Comparison of ENCODE assay signal across 8 cellular contexts in the genomic region with DNA sequence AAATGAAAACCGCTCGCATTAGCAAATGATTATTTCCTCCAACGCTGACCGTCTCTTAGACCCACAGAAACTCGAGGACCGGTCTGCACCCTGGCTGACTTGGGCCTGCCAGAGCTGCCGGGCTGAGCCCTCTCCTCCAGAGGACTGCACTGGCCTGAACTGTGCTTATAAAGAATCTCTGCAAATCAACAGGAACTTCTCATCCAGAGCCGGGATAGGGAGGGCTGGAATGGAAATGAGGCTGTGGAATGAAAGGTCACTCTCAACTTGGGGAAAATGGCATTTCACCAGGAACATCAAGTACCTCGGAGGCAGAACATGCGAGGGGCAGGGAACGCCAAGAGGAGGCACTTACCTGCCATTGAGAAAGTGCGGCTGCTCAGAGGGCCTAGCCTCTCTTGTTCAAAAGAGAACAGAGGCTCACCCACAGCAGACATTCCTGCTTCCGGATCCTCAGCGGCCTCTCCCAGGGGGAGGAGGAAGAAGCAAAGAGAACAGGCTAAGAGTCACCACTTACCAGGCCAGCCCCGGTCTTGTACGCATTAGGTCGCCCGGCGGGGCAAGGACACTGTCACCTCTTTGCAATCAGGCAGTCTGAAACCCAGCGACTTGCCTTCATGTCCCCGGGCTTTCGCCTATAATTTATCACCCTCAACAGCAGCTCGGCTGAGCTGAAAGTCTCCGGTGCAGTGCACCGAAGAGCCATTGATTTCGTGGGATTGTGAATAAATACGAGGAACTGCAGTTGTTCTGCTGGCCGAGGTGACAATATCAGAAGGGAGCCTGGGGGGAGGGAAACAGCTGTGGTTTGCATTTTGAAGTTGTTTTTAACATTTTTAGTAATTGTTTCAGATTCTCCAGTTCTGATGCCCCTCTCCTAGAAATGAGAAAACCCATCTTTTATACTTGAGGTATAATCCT. TPM values are rescaled to one million over a fixed set of nuclear protein-coding genes. Genes with fewer than 3 reads are reported as not detected.
DNase-seq lines count a peak whose midpoint lies in the region; ATAC-seq and TF ChIP-seq lines count a peak whose summit lies in the region.

No MANE protein-coding gene starts in this region.

- H3K4me3 ChIP-seq in BLaER1 treated with 17β-estradiol and CSF1 and Interleukin-3, amounts not matched to agents 10 nM and 100 nM: peak overlapping the region in 4 of 10 experiments; percentile 18 to 26 (median 24); a peak in 5 of 20 replicates

- H3K27me3 ChIP-seq in BLaER1 treated with 17β-estradiol and CSF1 and Interleukin-3, amounts not matched to agents 10 nM and 100 nM: no peaks in the 10 kb centered on the region
- no peaks in the 10 kb centered on the region for H3K27me3 ChIP-seq in foreskin keratinocyte

- H3K27me3 Mint-ChIP-seq in activated T-helper 1 cell treated with anti-CD3 and anti-CD28 coated beads, Interleukin-12 subunit alpha, Interleukin-12 subunit beta, Interleukin-2, Interleukin-4 antibody, amounts not matched to agents 30 ng/mL and 10 ng/mL and 1 ng/mL, durations not matched to agents 14 hours and 24 hours and 36 hours (ENCODE audit: insufficient read depth): no peaks in the 10 kb centered on the region
- H3K27me3 Mint-ChIP-seq in natural killer cell (ENCODE audit: low read depth in 2 of 2): no peaks in the 10 kb centered on the region

- peak overlapping the region; percentile 56 to 82 (median 72) for H3K9ac ChIP-seq in BLaER1 treated with 17β-estradiol and CSF1 and Interleukin-3, amounts not matched to agents 10 nM and 100 nM

- DNase-seq in KBM-7 (peak; percentile 54), foreskin keratinocyte (peak in 1 of 2 donors; percentile 60), natural killer cell (no peak)
- peak; percentile 4 for DNase-seq in activated T-helper 1 cell treated with anti-CD3 and anti-CD28 coated beads, Interleukin-12 subunit alpha, Interleukin-12 subunit beta, Interleukin-2, Interleukin-4 antibody, amounts not matched to agents 30 ng/mL and 10 ng/mL and 1 ng/mL, durations not matched to agents 14 hours and 24 hours and 36 hours (ENCODE audit: low spot score)

- in situ Hi-C loops in KBM-7 (cut with MboI; ENCODE audit: low pct_unique_long_range_greater_than_20kb, low sequenced_read_pairs): no loop called here

- H3K4me1 ChIP-seq in BLaER1 treated with 17β-estradiol and CSF1 and Interleukin-3, amounts not matched to agents 10 nM and 100 nM: peaks cover 95 to 100% (median 99%) of the 10 kb centered on the region in 10 experiments
- peaks cover 58% of the 10 kb centered on the region for H3K4me1 ChIP-seq in foreskin keratinocyte

- H3K4me2 ChIP-seq in BLaER1 treated with 17β-estradiol and CSF1 and Interleukin-3, amounts not matched to agents 10 nM and 100 nM: peak overlapping the region; percentile 62 to 97 (median 88)

- no peaks in the 10 kb centered on the region for H3K9me3 Mint-ChIP-seq in activated T-helper 1 cell treated with anti-CD3 and anti-CD28 coated beads, Interleukin-12 subunit alpha, Interleukin-12 subunit beta, Interleukin-2, Interleukin-4 antibody, amounts not matched to agents 30 ng/mL and 10 ng/mL and 1 ng/mL, durations not matched to agents 14 hours and 24 hours and 36 hours
- no peaks in the 10 kb centered on the region for H3K9me3 Mint-ChIP-seq in natural killer cell

- peak; percentile 16 for ATAC-seq in foreskin keratinocyte
- peak in 1 of 3 donors; percentile 21 for ATAC-seq in natural killer cell
- no peak for ATAC-seq in HG02973 (IDR thresholded peaks at IDR 0.05; ENCODE audit: unreplicated experiment)
- ATAC-seq in GM18907 (IDR thresholded peaks at IDR 0.05; ENCODE audit: unreplicated experiment): no peak
- no peak for ATAC-seq in HG03039 (IDR thresholded peaks at IDR 0.05; ENCODE audit: unreplicated experiment)

- peak overlapping the region; percentile 92 for H3K27ac Mint-ChIP-seq in activated T-helper 1 cell treated with anti-CD3 and anti-CD28 coated beads, Interleukin-12 subunit alpha, Interleukin-12 subunit beta, Interleukin-2, Interleukin-4 antibody, amounts not matched to agents 30 ng/mL and 10 ng/mL and 1 ng/mL, durations not matched to agents 14 hours and 24 hours and 36 hours
- H3K27ac Mint-ChIP-seq in natural killer cell: peak overlapping the region; percentile 83 to 87

- H3K36me3 Mint-ChIP-seq in activated T-helper 1 cell treated with anti-CD3 and anti-CD28 coated beads, Interleukin-12 subunit alpha, Interleukin-12 subunit beta, Interleukin-2, Interleukin-4 antibody, amounts not matched to agents 30 ng/mL and 10 ng/mL and 1 ng/mL, durations not matched to agents 14 hours and 24 hours and 36 hours (ENCODE audit: low read depth): peaks cover 18% of the 10 kb centered on the region
- no peaks in the 10 kb centered on the region for H3K36me3 Mint-ChIP-seq in natural killer cell

- TF ChIP-seq CTCF in foreskin keratinocyte (conservative IDR thresholded peaks at IDR 0.05) (no peak), natural killer cell (IDR thresholded peaks at IDR 0.05) (no peak)

- peaks cover 61% of the 10 kb centered on the region for H3K4me1 Mint-ChIP-seq in activated T-helper 1 cell treated with anti-CD3 and anti-CD28 coated beads, Interleukin-12 subunit alpha, Interleukin-12 subunit beta, Interleukin-2, Interleukin-4 antibody, amounts not matched to agents 30 ng/mL and 10 ng/mL and 1 ng/mL, durations not matched to agents 14 hours and 24 hours and 36 hours (ENCODE audit: low read depth)
- H3K4me1 Mint-ChIP-seq in natural killer cell: peaks cover 65 to 78% of the 10 kb centered on the region in 2 donors

- intact Hi-C loops in activated T-helper 1 cell treated with anti-CD3 and anti-CD28 coated beads, Interleukin-12 subunit alpha, Interleukin-12 subunit beta, Interleukin-2, Interleukin-4 antibody, amounts not matched to agents 30 ng/mL and 10 ng/mL and 1 ng/mL, durations not matched to agents 14 hours and 24 hours and 36 hours (cut with micrococcal nuclease): no loop called here
- intact Hi-C loops in natural killer cell (cut with micrococcal nuclease): loop anchor here (5.0 kb wide), 1 partner anchor 38 kb away; the partner anchor contains the start of gene ZMYND8

- H4K20me1 ChIP-seq in BLaER1 treated with 17β-estradiol and CSF1 and Interleukin-3, amounts not matched to agents 10 nM and 100 nM: peaks cover 36 to 99% (median 88%) of the 10 kb centered on the region in 11 experiments; a peak in 20 of 22 replicates

- H3K27ac ChIP-seq in BLaER1 treated with 17β-estradiol and CSF1 and Interleukin-3, amounts not matched to agents 10 nM and 100 nM: peak overlapping the region; percentile 77 to 94 (median 85)
- peak overlapping the region; percentile 96 for H3K27ac ChIP-seq in foreskin keratinocyte

- H3K36me3 ChIP-seq in BLaER1 treated with 17β-estradiol and CSF1 and Interleukin-3, amounts not matched to agents 10 nM and 100 nM: peaks cover 0 to 68% (median 47%) of the 10 kb centered on the region in 11 experiments; a peak in 20 of 22 replicates

- H3K4me3 Mint-ChIP-seq in activated T-helper 1 cell treated with anti-CD3 and anti-CD28 coated beads, Interleukin-12 subunit alpha, Interleukin-12 subunit beta, Interleukin-2, Interleukin-4 antibody, amounts not matched to agents 30 ng/mL and 10 ng/mL and 1 ng/mL, durations not matched to agents 14 hours and 24 hours and 36 hours: peak overlapping the region; percentile 51
- H3K4me3 Mint-ChIP-seq in natural killer cell: peak overlapping the region; percentile 37

- peaks cover 0 to 6% (median 0%) of the 10 kb centered on the region in 11 experiments; a peak in 2 of 22 replicates for H3K9me3 ChIP-seq in BLaER1 treated with 17β-estradiol and CSF1 and Interleukin-3, amounts not matched to agents 10 nM and 100 nM (replicated peaks in 1 of 11)

RNA-seq across cellular contexts. Expression of gene ZMYND8, which starts 37.6 kb away (rescaled TPM):
- total RNA-seq in activated T-helper 1 cell treated with anti-CD3 and anti-CD28 coated beads, Interleukin-12 subunit alpha, Interleukin-12 subunit beta, Interleukin-2, Interleukin-4 antibody, amounts not matched to agents 30 ng/mL and 10 ng/mL and 1 ng/mL, durations not matched to agents 14 hours and 24 hours and 36 hours: 42.6 and 43.3 TPM in 2 replicates
- total RNA-seq in foreskin keratinocyte: 29.7 and 31.1 TPM in 2 replicates
- 7.9 and 9.1 TPM in 2 replicates for polyA plus RNA-seq in foreskin keratinocyte
- 10 to 100 TPM; 57.6 to 72.6 (median 69.8) TPM for total RNA-seq in natural killer cell
